Comparison of ENCODE assay signal across 12 cellular contexts in genomic region chr7:92875719-92876118, GRCh38. TPM values are rescaled to one million over a fixed set of nuclear protein-coding genes. Genes with fewer than 3 reads are reported as not detected.
DNase-seq lines count a peak whose midpoint lies in the region; ATAC-seq, FAIRE-seq and TF ChIP-seq lines count a peak whose summit lies in the region.
"Had no signal": no experiment of that assay in that cellular context is flagged by ENCODE, and none has a peak within 500 bp of the region (broad histone marks: within the 10 kb centered on the region; RNA-seq: fewer than 3 reads in every experiment).

No MANE protein-coding gene starts in this region.

- RAD21 ChIA-PET in GM12878 (lab: Charles Lee; ENCODE audit: unreplicated experiment): interaction anchor here (0.6 kb wide), 1 partner anchor 18 kb away, joined by 3 read pairs; no protein-coding TSS in a partner anchor

- no peak overlapping the region for H3K27ac Mint-ChIP-seq in glutamatergic neuron (ENCODE audit: unreplicated experiment)
- H3K27ac Mint-ChIP-seq: activated B cell treated with CpG ODN at 0.5 μM for 24 hours; dendritic cell treated with granulocyte-macrophage colony-stimulating factor and Interleukin-4, amounts not matched to agents 40 ng/mL and 50 ng/mL, for 4 days had no signal

- POLR2A ChIA-PET in GM12878 (lab: Charles Lee): interaction anchor here (1.1 to 1.2 kb wide), 2 partner anchors 24 to 254 kb away, joined by 3 read pairs; no protein-coding TSS in a partner anchor

- no peak for TF ChIP-seq POLR2A in GM12878 (IDR thresholded peaks at IDR 0.05; ENCODE audit: low read depth, low read length)

- TF ChIP-seq EP300 in GM12878 (IDR thresholded peaks at IDR 0.05; ENCODE audit: borderline replicate concordance in 1 of 2, control insufficient read depth in 1 of 2, low read depth in 2 of 2, low read length in 2 of 2): no peak

- H3K36me3 Mint-ChIP-seq in glutamatergic neuron (ENCODE audit: unreplicated experiment): no peaks in the 10 kb centered on the region

- no peaks in the 10 kb centered on the region for H3K27me3 Mint-ChIP-seq in glutamatergic neuron (ENCODE audit: unreplicated experiment)
- H3K27me3 Mint-ChIP-seq: activated B cell treated with CpG ODN at 0.5 μM for 24 hours; dendritic cell treated with granulocyte-macrophage colony-stimulating factor and Interleukin-4, amounts not matched to agents 40 ng/mL and 50 ng/mL, for 4 days had no signal

- no TSS peak for BruUV-seq in GM12878 (replicated peaks; lab: Mats Ljungman, UMichigan)

- ATAC-seq in HG03432 (IDR thresholded peaks at IDR 0.05; ENCODE audit: unreplicated experiment): peak; percentile 62
- ATAC-seq in GM12878: peak; percentile 66

- H4K20me1 ChIP-seq in GM12878 (ENCODE audit: control insufficient read depth, insufficient read depth): no peaks in the 10 kb centered on the region

- intact Hi-C loops in GM12878 (cut with micrococcal nuclease; ENCODE audit: unreplicated experiment): no loop called here

- H3K4me1 ChIP-seq in GM12878 (ENCODE audit: control insufficient read depth, insufficient read depth, low read length): no peaks in the 10 kb centered on the region

- H3K4me2 ChIP-seq in GM12878 (ENCODE audit: control insufficient read depth, insufficient read depth): no peak overlapping the region

- H3K9me3 Mint-ChIP-seq in glutamatergic neuron (ENCODE audit: unreplicated experiment): no peaks in the 10 kb centered on the region
- H3K9me3 Mint-ChIP-seq: activated B cell treated with CpG ODN at 0.5 μM for 24 hours; dendritic cell treated with granulocyte-macrophage colony-stimulating factor and Interleukin-4, amounts not matched to agents 40 ng/mL and 50 ng/mL, for 4 days had no signal

- no peak overlapping the region for H3K4me3 Mint-ChIP-seq in glutamatergic neuron (ENCODE audit: unreplicated experiment)
- H3K4me3 Mint-ChIP-seq: activated B cell treated with CpG ODN at 0.5 μM for 24 hours; dendritic cell treated with granulocyte-macrophage colony-stimulating factor and Interleukin-4, amounts not matched to agents 40 ng/mL and 50 ng/mL, for 4 days had no signal

- H2AFZ ChIP-seq in GM12878 (ENCODE audit: control insufficient read depth, low read depth, low read length): no peak overlapping the region

- SMC1A ChIA-PET in GM12878 (lab: Charles Lee; ENCODE audit: uncharacterized antibody, unreplicated experiment): interaction anchor here (1.1 to 2.2 kb wide), 6 partner anchors 10 to 255 kb away, joined by 3 to 9 read pairs (median 6); no protein-coding TSS in a partner anchor

- H3K27ac ChIP-seq in GM12878 (ENCODE audit: control insufficient read depth, insufficient read depth): no peak overlapping the region

- no peaks in the 10 kb centered on the region for H3K4me1 Mint-ChIP-seq in glutamatergic neuron (ENCODE audit: low read depth, unreplicated experiment)
- H3K4me1 Mint-ChIP-seq: activated B cell treated with CpG ODN at 0.5 μM for 24 hours had no signal

- no peak for FAIRE-seq in GM12878 (lab: Jason Lieb, UNC)

- H3K9ac ChIP-seq in GM12878 (ENCODE audit: control insufficient read depth, insufficient read depth, low read length): no peak overlapping the region

- H3K79me2 ChIP-seq in GM12878 (ENCODE audit: control insufficient read depth, insufficient read depth, low read length): no peaks in the 10 kb centered on the region

- H3K9me3 ChIP-seq in GM12878 (replicated peaks; ENCODE audit: control insufficient read depth, insufficient read depth, low read length): no peaks in the 10 kb centered on the region; the same call in 1 of the 3 replicates

- WGBS in GM12878 (ENCODE audit: insufficient coverage, insufficient replicate concordance, low lambda C conversion rate, missing lambda C conversion rate): 39% methylated on average over 2 of the region's 2 CpGs

- no peak overlapping the region for H3K4me3 ChIP-seq in GM12878

- CTCF ChIA-PET in GM12878 (lab: Yijun Ruan, JAX): interaction anchor here (0.6 kb wide), 1 partner anchor 219 kb away, joined by 3 read pairs; no protein-coding TSS in a partner anchor

- no peaks in the 10 kb centered on the region for H3K27me3 ChIP-seq in GM12878 (replicated peaks in 1 of 2; ENCODE audit: control insufficient read depth in 2 of 2, insufficient read depth in 2 of 2, low read length in 1 of 2)

- no peaks in the 10 kb centered on the region for H3K36me3 ChIP-seq in GM12878 (ENCODE audit: control insufficient read depth in 2 of 2, insufficient read depth in 2 of 2, low read length in 1 of 2)

- in situ Hi-C loops in GM12878 (cut with MboI): no loop called here

- TF ChIP-seq RAD21 in GM12878 (IDR thresholded peaks at IDR 0.05; ENCODE audit: insufficient read depth, low read depth, low read length): no peak

- TF ChIP-seq CTCF in GM12878 (IDR thresholded peaks at IDR 0.05 in 2 of 3, conservative IDR thresholded peaks at IDR 0.05 in 1 of 3; ENCODE audit: control insufficient read depth in 2 of 3, extremely low read depth in 1 of 3, insufficient read depth in 1 of 3, low read depth in 3 of 3, low read length in 3 of 3) (no peak), glutamatergic neuron (IDR thresholded peaks at IDR 0.05; ENCODE audit: partially characterized antibody, unreplicated experiment) (no peak)

- DNase-seq in activated naive CD4-positive, alpha-beta T cell treated with Interleukin-2 at 50 U/mL for 16 hours: peak; percentile 23
- no peak for DNase-seq in activated naive CD4-positive, alpha-beta T cell treated with anti-CD3 and anti-CD28 coated beads, Interleukin-2, amount 50 U/mL, for 16 hours
- no peak for DNase-seq in GM12878 (ENCODE audit: low read depth, low spot score)
- DNase-seq in stimulated activated CD8-positive, alpha-beta memory T cell treated with anti-CD3 and anti-CD28 coated beads, Interleukin-4, amount 100 ng/mL, for 48 hours: peak; percentile 32
- DNase-seq in glutamatergic neuron: no peak
- DNase-seq in NCI-H1436 (lab: John Stamatoyannopoulos, UW): no peak
- DNase-seq in NCI-H524 (lab: John Stamatoyannopoulos, UW): no peak
- DNase-seq: activated B cell treated with CpG ODN at 0.5 μM for 24 hours, HCEC 1CT, NCI-H146 had no signal

TF ChIP-seq in GM12878, 131 proteins besides CTCF, POLR2A, EP300 and RAD21:
- no peak for TF ChIP-seq FOS (IDR thresholded peaks at IDR 0.05; ENCODE audit: borderline replicate concordance, extremely low read depth, insufficient read length)
- TF ChIP-seq LARP7 (IDR thresholded peaks at IDR 0.05): no peak
- TF ChIP-seq ZNF384 (IDR thresholded peaks at IDR 0.05; ENCODE audit: borderline replicate concordance, low read depth, low read length): peak; percentile 49; the same call in 1 of the 2 replicates

RNA-seq across cellular contexts. Expression of gene CDK6, which starts 39.3 kb away (rescaled TPM):
- total RNA-seq in GM12878 (2013; cell fraction: nucleolus; rRNA removed): 302 and 310 TPM in 2 replicates
- total RNA-seq in GM12878 (2014; rRNA removed) (93.1 and 103 TPM in 2 replicates), GM12878 (2014; rRNA removed; fragmentation: Illumina TruSeq; extraction: Trizol) (75.8 and 82.5 TPM in 2 replicates), GM12878 (2021) (110 and 118 TPM in 2 replicates), glutamatergic neuron (ENCODE audit: unreplicated experiment) (111 TPM)
- polyA plus RNA-seq in GM12878 (2011; ENCODE audit: low read depth): 7.2 TPM
- polyA plus RNA-seq in GM12878 (2011; rRNA removed) (42.9 and 51.2 TPM in 2 replicates), GM12878 (2014; fragmentation: Illumina TruSeq; extraction: Trizol) (47.3 and 58.1 TPM in 2 replicates), GM12878 (2014; fragmentation: Nextera tagmentation; extraction: Ambion mirVana) (10 to 100 TPM in 1 of 2 experiments, 1 to 10 TPM in 1; 8.0 to 16.8 TPM), GM12878 (2014; rRNA removed) (30.1 and 30.7 TPM in 2 replicates), GM12878 (2016; fragmentation: Nextera tagmentation; extraction: Ambion mirVana) (10 to 100 TPM; 44.3 to 53.4 TPM)
- 35.1 and 36.3 TPM in 2 replicates for polyA plus RNA-seq in GM12878 (2011; cell fraction: cytosol; rRNA removed)
- polyA plus RNA-seq in GM12878 (2011; cell fraction: nucleus; rRNA removed): 48.6 and 53.0 TPM in 2 replicates
- 11.0 and 14.3 TPM in 2 replicates for polyA plus RNA-seq in GM12878 (2012)
- polyA minus RNA-seq in GM12878 (2011; rRNA and poly(A)+ RNA removed): 113 and 159 TPM in 2 replicates
- 72.0 and 108 TPM in 2 replicates for polyA minus RNA-seq in GM12878 (2011; cell fraction: cytosol; rRNA and poly(A)+ RNA removed)
- 94.3 and 203 TPM in 2 replicates for polyA minus RNA-seq in GM12878 (2011; cell fraction: nucleus; rRNA and poly(A)+ RNA removed)

Comparison
In these comparisons a context has a peak if more than half of its experiments do, and no peak if none do; other contexts are left out.
1. DNase-seq: peak in activated naive CD4-positive, alpha-beta T cell treated with Interleukin-2 at 50 U/mL for 16 hours (single experiment) and stimulated activated CD8-positive, alpha-beta memory T cell treated with anti-CD3 and anti-CD28 coated beads, Interleukin-4, amount 100 ng/mL, for 48 hours (single experiment); none in activated naive CD4-positive, alpha-beta T cell treated with anti-CD3 and anti-CD28 coated beads, Interleukin-2, amount 50 U/mL, for 16 hours (single experiment), GM12878 (single experiment), glutamatergic neuron (single experiment), NCI-H1436 (single experiment) and NCI-H524 (0 of 2).